Comparison of ENCODE assay signal across 8 cellular contexts in the genomic region with DNA sequence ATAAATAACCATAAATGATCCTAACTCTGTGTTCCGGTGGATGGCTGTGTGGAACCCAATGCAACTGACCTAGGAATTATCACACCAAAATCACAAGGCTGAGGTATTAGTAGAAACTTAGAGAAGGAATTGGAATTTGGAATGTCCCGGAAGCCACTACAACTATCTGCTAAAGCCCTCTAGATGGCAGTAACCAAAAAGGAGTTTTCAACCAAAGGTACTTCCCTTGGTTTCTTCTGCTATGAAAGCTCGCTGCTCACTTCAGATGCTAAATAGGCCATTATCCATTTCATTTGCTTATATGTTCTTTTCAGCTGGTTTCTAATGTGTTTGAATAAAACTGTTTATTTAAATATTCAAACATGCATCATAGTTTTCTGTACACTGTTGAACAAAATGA.
A peak's percentile ranks its signal among the peaks of the same experiment; 100 is the strongest.
DNase-seq lines count a peak whose midpoint lies in the region; ATAC-seq and TF ChIP-seq lines count a peak whose summit lies in the region.

No MANE protein-coding gene starts in this region.

- peak; percentile 30 for ATAC-seq in body of pancreas
- no peak for ATAC-seq in aorta (ENCODE audit: low FRiP score)

- peak in 5 of 7 experiments; percentile 18 to 36 (median 22) for TF ChIP-seq CTCF in body of pancreas (IDR thresholded peaks at IDR 0.05)

- intact Hi-C loops in body of pancreas (cut with DNase I) (no loop called here), aorta (cut with DNase I) (no loop called here)
- intact Hi-C loops in activated CD4-positive, alpha-beta memory T cell treated with anti-CD3 and anti-CD28 coated beads for 36 hours (cut with micrococcal nuclease): no loop called here

- CTCF ChIA-PET in activated CD4-positive, alpha-beta memory T cell treated with anti-CD3 and anti-CD28 coated beads for 36 hours (lab: Charles Lee): no interaction called here

- H3K27ac Mint-ChIP-seq in activated CD4-positive, alpha-beta memory T cell treated with anti-CD3 and anti-CD28 coated beads for 36 hours: no peak overlapping the region

- H3K4me1 ChIP-seq in body of pancreas (no peaks in the 10 kb centered on the region), aorta (ENCODE audit: control insufficient read depth in 1 of 2, insufficient read depth in 2 of 2, low read length in 2 of 2) (no peaks in the 10 kb centered on the region)

- H3K4me1 Mint-ChIP-seq in activated CD4-positive, alpha-beta memory T cell treated with anti-CD3 and anti-CD28 coated beads for 36 hours (ENCODE audit: low read depth): no peaks in the 10 kb centered on the region

- DNase-seq in H4 (ENCODE audit: low spot score) (peak; percentile 33), NCI-H2171 treated with DMSO at 0.1 percent for 48 hours (lab: John Stamatoyannopoulos, UW) (peak; percentile 58), body of pancreas (no peak), midbrain (lab: John Stamatoyannopoulos, UW) (peak; percentile 11), KG1 (lab: John Stamatoyannopoulos, UW) (no peak), 8988T (no peak), aorta (no peak)
- DNase-seq in activated CD4-positive, alpha-beta memory T cell treated with anti-CD3 and anti-CD28 coated beads for 36 hours: no peak

- no peaks in the 10 kb centered on the region for H3K27me3 ChIP-seq in body of pancreas
- no peaks in the 10 kb centered on the region for H3K27me3 ChIP-seq in aorta (ENCODE audit: control insufficient read depth in 1 of 2, insufficient read depth in 2 of 2, low read length in 1 of 2)

- 22 to 30% methylated on average over 3 of the region's 3 CpGs for WGBS in body of pancreas, 2 donors
- 15 to 24% methylated on average over 3 of the region's 3 CpGs for WGBS in aorta, 2 donors

- H3K9me3 ChIP-seq in body of pancreas (no peaks in the 10 kb centered on the region), aorta (ENCODE audit: control insufficient read depth, low read length) (no peaks in the 10 kb centered on the region)

- H3K27ac ChIP-seq in body of pancreas: no peak overlapping the region
- no peak overlapping the region for H3K27ac ChIP-seq in aorta (ENCODE audit: low read depth in 1 of 2, low read length in 2 of 2)

- H3K36me3 Mint-ChIP-seq in activated CD4-positive, alpha-beta memory T cell treated with anti-CD3 and anti-CD28 coated beads for 36 hours: no peaks in the 10 kb centered on the region

- H3K27me3 Mint-ChIP-seq in activated CD4-positive, alpha-beta memory T cell treated with anti-CD3 and anti-CD28 coated beads for 36 hours: no peaks in the 10 kb centered on the region

- POLR2A ChIA-PET in activated CD4-positive, alpha-beta memory T cell treated with anti-CD3 and anti-CD28 coated beads for 36 hours (lab: Charles Lee): no interaction called here

- peaks cover 15% of the 10 kb centered on the region for H3K9me3 Mint-ChIP-seq in activated CD4-positive, alpha-beta memory T cell treated with anti-CD3 and anti-CD28 coated beads for 36 hours

- no peak for TF ChIP-seq POLR2A in body of pancreas (IDR thresholded peaks at IDR 0.05)

- no peak overlapping the region for H3K4me3 ChIP-seq in body of pancreas
- no peak overlapping the region for H3K4me3 ChIP-seq in aorta (ENCODE audit: low read length in 2 of 2)

- H3K4me3 Mint-ChIP-seq in activated CD4-positive, alpha-beta memory T cell treated with anti-CD3 and anti-CD28 coated beads for 36 hours: no peak overlapping the region

- H3K36me3 ChIP-seq in body of pancreas (replicated peaks in 1 of 2; ENCODE audit: insufficient read depth in 1 of 2, low read depth in 2 of 2): no peaks in the 10 kb centered on the region
- H3K36me3 ChIP-seq in aorta (ENCODE audit: control insufficient read depth in 1 of 2, insufficient read depth in 2 of 2, low read length in 1 of 2): no peaks in the 10 kb centered on the region

Comparison
In these comparisons a context has a peak if more than half of its experiments do, and no peak if none do; other contexts are left out.
1. DNase-seq: peak in H4 (single experiment), NCI-H2171 treated with DMSO at 0.1 percent for 48 hours (single experiment) and midbrain (single experiment); none in body of pancreas (0 of 4), activated CD4-positive, alpha-beta memory T cell treated with anti-CD3 and anti-CD28 coated beads for 36 hours (single experiment), KG1 (single experiment), 8988T (single experiment) and aorta (0 of 2).